Comparison of ENCODE assay signal across 8 cellular contexts in genomic region chr10:22228943-22229755, GRCh38. TPM values are rescaled to one million over a fixed set of nuclear protein-coding genes. Genes with fewer than 3 reads are reported as not detected.
A peak's percentile ranks its signal among the peaks of the same experiment; 100 is the strongest.
DNase-seq lines count a peak whose midpoint lies in the region; ATAC-seq lines count a peak whose summit lies in the region.

No MANE protein-coding gene starts in this region.

- H3K27ac ChIP-seq in cingulate gyrus (ENCODE audit: low read depth, low read length) (peak overlapping the region; percentile 91), layer of hippocampus (ENCODE audit: low read depth, low read length) (peak overlapping the region; percentile 91)

- no peaks in the 10 kb centered on the region for H3K9me3 Mint-ChIP-seq in activated CD4-positive, alpha-beta T cell treated with anti-CD3 and anti-CD28 coated beads for 36 hours (ENCODE audit: low read depth)

- peaks cover 20% of the 10 kb centered on the region for H3K4me1 Mint-ChIP-seq in activated CD4-positive, alpha-beta T cell treated with anti-CD3 and anti-CD28 coated beads for 36 hours

- no peaks in the 10 kb centered on the region for H3K27me3 Mint-ChIP-seq in activated CD4-positive, alpha-beta T cell treated with anti-CD3 and anti-CD28 coated beads for 36 hours

- ATAC-seq in GM19023 (IDR thresholded peaks at IDR 0.05; ENCODE audit: unreplicated experiment) (peak; percentile 85), HG03196 (IDR thresholded peaks at IDR 0.05; ENCODE audit: unreplicated experiment) (peak; percentile 83)
- ATAC-seq in activated CD4-positive, alpha-beta T cell treated with anti-CD3 and anti-CD28 coated beads for 36 hours = peak; percentile 75

- H3K27ac Mint-ChIP-seq in activated CD4-positive, alpha-beta T cell treated with anti-CD3 and anti-CD28 coated beads for 36 hours = peak overlapping the region; percentile 90

- H3K4me3 Mint-ChIP-seq in activated CD4-positive, alpha-beta T cell treated with anti-CD3 and anti-CD28 coated beads for 36 hours = peak overlapping the region; percentile 89

- H3K27me3 ChIP-seq in layer of hippocampus (ENCODE audit: control insufficient read depth, insufficient read depth, low read length) = no peaks in the 10 kb centered on the region

- no peaks in the 10 kb centered on the region for H3K36me3 Mint-ChIP-seq in activated CD4-positive, alpha-beta T cell treated with anti-CD3 and anti-CD28 coated beads for 36 hours (ENCODE audit: low read depth)

- POLR2A ChIA-PET in activated CD4-positive, alpha-beta T cell treated with anti-CD3 and anti-CD28 coated beads for 36 hours (lab: Charles Lee) = interaction anchor here (0.6 to 1.8 kb wide), 6 partner anchors 24 to 703 kb away, joined by 3 to 6 read pairs (median 4); partner anchors contain the start of gene COMMD3

- CTCF ChIA-PET in activated CD4-positive, alpha-beta T cell treated with anti-CD3 and anti-CD28 coated beads for 36 hours (lab: Charles Lee) = interaction anchor here (0.6 to 1.8 kb wide), 8 partner anchors 25 to 687 kb away, joined by 3 to 5 read pairs (median 3); no protein-coding TSS in a partner anchor

- DNase-seq in AG08396 (ENCODE audit: low spot score) = peak; percentile 90
- DNase-seq in NCI-H446 treated with DMSO at 0.1 percent for 48 hours (lab: John Stamatoyannopoulos, UW) = peak; percentile 90
- peak; percentile 92 for DNase-seq in activated CD4-positive, alpha-beta T cell treated with anti-CD3 and anti-CD28 coated beads for 36 hours
- DNase-seq in stimulated activated CD4-positive, alpha-beta T cell treated with anti-CD3 and anti-CD28 coated beads, Interleukin-1b, Interleukin-23, amount 100 ng/mL, for 1 hour (ENCODE audit: low read depth in 2 of 2) = peak; percentile 69 to 78

- intact Hi-C loops in activated CD4-positive, alpha-beta T cell treated with anti-CD3 and anti-CD28 coated beads for 36 hours (cut with DNase I, micrococcal nuclease) = loop anchor here (1.0 to 10.0 kb wide), 15 partner anchors 17 to 1216 kb away; partner anchors contain the start of genes DNAJC1 (in 2 of the 2), MLLT10 (in 2 of the 2), BMI1 (in 1 of the 2) and COMMD3 (in 1 of the 2)

RNA-seq across cellular contexts. Expression of gene EBLN1, which starts 11.3 kb away (rescaled TPM):
- not detected for total RNA-seq in activated CD4-positive, alpha-beta T cell treated with anti-CD3 and anti-CD28 coated beads for 36 hours

Comparison
In these comparisons a context has a peak if more than half of its experiments do, and no peak if none do; other contexts are left out.
1. Peak in every context shown above with its lines: DNase-seq, ATAC-seq and H3K27ac ChIP-seq.